In genomic region chr18:3350566-3351527, GRCh38 we compare ENCODE assay signal across 15 cellular contexts.
DNase-seq lines count a peak whose midpoint lies in the region; ATAC-seq and TF ChIP-seq lines count a peak whose summit lies in the region.
"Had no signal": no experiment of that assay in that cellular context is flagged by ENCODE, and none has a peak within 500 bp of the region (broad histone marks: within the 10 kb centered on the region; RNA-seq: fewer than 3 reads in every experiment).

No MANE protein-coding gene starts in this region.

- POLR2A ChIA-PET in MCF 10A (lab: Yijun Ruan, JAX): interaction anchor here (0.6 to 3.3 kb wide), 11 partner anchors 23 to 315 kb away, joined by 3 to 22 read pairs (median 4); no protein-coding TSS in a partner anchor

- H3K4me2 ChIP-seq in mesendoderm (ENCODE audit: low read length): no peak overlapping the region

- H3K18ac ChIP-seq in mesendoderm (ENCODE audit: low read length): peak overlapping the region; percentile 32

- H3K9ac ChIP-seq in mesendoderm (ENCODE audit: low read length): no peak overlapping the region

- no peaks in the 10 kb centered on the region for H3K79me2 ChIP-seq in mesendoderm (ENCODE audit: control insufficient read depth, insufficient read depth, low read length)

- H2AK5ac ChIP-seq in mesendoderm (ENCODE audit: low read length): no peak overlapping the region

- no CpG with 5 or more reads among the region's 11 CpGs for WGBS in mesendoderm (ENCODE audit: extremely low coverage, insufficient coverage, low lambda C conversion rate)

- peaks cover 14% of the 10 kb centered on the region for H3K4me1 Mint-ChIP-seq in MCF 10A (ENCODE audit: insufficient read depth, unreplicated experiment)

- H3K9me3 Mint-ChIP-seq in MCF 10A (ENCODE audit: unreplicated experiment): no peaks in the 10 kb centered on the region
- H3K9me3 Mint-ChIP-seq: effector memory CD8-positive, alpha-beta T cell had no signal

- no peaks in the 10 kb centered on the region for H3K79me1 ChIP-seq in mesendoderm (ENCODE audit: low read length)

- no peaks in the 10 kb centered on the region for H3K36me3 Mint-ChIP-seq in MCF 10A (ENCODE audit: insufficient read depth, unreplicated experiment)

- H4K5ac ChIP-seq in mesendoderm (ENCODE audit: low read length): no peak overlapping the region

- peak overlapping the region; percentile 33 for H3K27ac ChIP-seq in mesendoderm (ENCODE audit: low read depth, low read length)

- H2BK5ac ChIP-seq in mesendoderm (ENCODE audit: low read length): peak overlapping the region; percentile 58

- H3K27me3 ChIP-seq in mesendoderm (ENCODE audit: insufficient read depth, low read length, poor library complexity): no peaks in the 10 kb centered on the region

- no peak overlapping the region for H3K4me3 ChIP-seq in LNCaP clone FGC (ENCODE audit: low read depth, low read length)
- H3K4me3 ChIP-seq in mesendoderm (ENCODE audit: low read length): no peak overlapping the region
- H3K4me3 ChIP-seq: GM12878 had no signal

- H3K23ac ChIP-seq in mesendoderm (ENCODE audit: low read length): no peak overlapping the region

- no peak overlapping the region for H2BK15ac ChIP-seq in mesendoderm (replicated peaks; ENCODE audit: low read depth)

- H3K27ac Mint-ChIP-seq in MCF 10A (ENCODE audit: low read depth, unreplicated experiment): no peak overlapping the region
- H3K27ac Mint-ChIP-seq: effector memory CD8-positive, alpha-beta T cell had no signal

- TF ChIP-seq CTCF in LNCaP clone FGC (IDR thresholded peaks at IDR 0.05; ENCODE audit: control insufficient read depth, extremely low read depth, insufficient read depth) (no peak), MCF 10A (IDR thresholded peaks at IDR 0.05; ENCODE audit: unreplicated experiment) (no peak)

- peak; percentile 27 for DNase-seq in NCI-H2196 (lab: John Stamatoyannopoulos, UW; ENCODE audit: unreplicated experiment)
- DNase-seq in NCI-H2196 treated with DMSO at 0.1 percent for 48 hours (lab: John Stamatoyannopoulos, UW; ENCODE audit: unreplicated experiment): no peak
- peak; percentile 25 for DNase-seq in LNCaP clone FGC (ENCODE audit: low read depth)
- peak; percentile 73 for DNase-seq in MCF 10A (ENCODE audit: unreplicated experiment)
- peak; percentile 72 for DNase-seq in mesendoderm
- no peak for DNase-seq in putamen (ENCODE audit: low spot score)
- DNase-seq in hippocampal formation (lab: John Stamatoyannopoulos, UW): no peak
- DNase-seq: activated CD8-positive, alpha-beta memory T cell treated with anti-CD3 and anti-CD28 coated beads, Interleukin-2, amount 50 U/mL, for 48 hours; anterior cingulate cortex; effector memory CD8-positive, alpha-beta T cell; NCI-H1048; NCI-H446 treated with DMSO at 0.1 percent for 48 hours; stimulated activated CD4-positive, alpha-beta T cell treated with anti-CD3 and anti-CD28 coated beads, Interleukin-15, amount 100 ng/mL, for 24 hours had no signal

- no peaks in the 10 kb centered on the region for H3K27me3 Mint-ChIP-seq in MCF 10A (ENCODE audit: insufficient read depth, unreplicated experiment)

- peak overlapping the region; percentile 46 for H3K56ac ChIP-seq in mesendoderm (ENCODE audit: low read length)

- H3K4me3 Mint-ChIP-seq in MCF 10A (ENCODE audit: unreplicated experiment): no peak overlapping the region
- H3K4me3 Mint-ChIP-seq: effector memory CD8-positive, alpha-beta T cell had no signal

- intact Hi-C loops in MCF 10A (cut with micrococcal nuclease): no loop called here

- H3K36me3 ChIP-seq in mesendoderm (ENCODE audit: control insufficient read depth, insufficient read depth, low read length): no peaks in the 10 kb centered on the region

- peaks cover under 1% of the 10 kb centered on the region for H3K4me1 ChIP-seq in mesendoderm (ENCODE audit: control insufficient read depth, low read depth, low read length)

- no TSS peak for BruUV-seq in MCF 10A (replicated peaks; lab: Mats Ljungman, UMichigan)

- CTCF ChIA-PET in MCF 10A (lab: Yijun Ruan, JAX): interaction anchor here (1.8 to 2.3 kb wide), 2 partner anchors 97 to 316 kb away, joined by 7 to 10 read pairs; no protein-coding TSS in a partner anchor

- ATAC-seq in HG03108 (IDR thresholded peaks at IDR 0.05; ENCODE audit: unreplicated experiment): no peak
- ATAC-seq: effector memory CD8-positive, alpha-beta T cell; GM12878 had no signal

- H2BK120ac ChIP-seq in mesendoderm (ENCODE audit: low read depth, low read length): peak overlapping the region; percentile 65

- H3K4ac ChIP-seq in mesendoderm (ENCODE audit: low read depth, low read length): peak overlapping the region; percentile 84

- no peak overlapping the region for H4K8ac ChIP-seq in mesendoderm (ENCODE audit: low read depth, low read length)

Comparison
In these comparisons a context has a peak if more than half of its experiments do, and no peak if none do; other contexts are left out.
1. DNase-seq: peak in NCI-H2196 (single experiment), LNCaP clone FGC (single experiment), MCF 10A (single experiment) and mesendoderm (single experiment); none in NCI-H2196 treated with DMSO at 0.1 percent for 48 hours (single experiment), putamen (single experiment) and hippocampal formation (0 of 2).